In genomic region chr5:64869419-64869818, GRCh38 we compare ENCODE assay signal across 10 cellular contexts.
DNase-seq lines count a peak whose midpoint lies in the region; TF ChIP-seq lines count a peak whose summit lies in the region.
"Had no signal": no experiment of that assay in that cellular context is flagged by ENCODE, and none has a peak within 500 bp of the region (broad histone marks: within the 10 kb centered on the region; RNA-seq: fewer than 3 reads in every experiment).

No MANE protein-coding gene starts in this region.

- POLR2A ChIA-PET in RWPE1 (lab: Yijun Ruan, JAX; ENCODE audit: low non-redundant PET), result no interaction called here

- H3K4me1 Mint-ChIP-seq in stimulated activated naive CD8-positive, alpha-beta T cell treated with anti-CD3 and anti-CD28 coated beads, Interleukin-15, Interleukin-2, amounts not matched to agents 100 ng/mL and 50 ng/mL, for 24 hours (ENCODE audit: low read depth), result peaks cover 9% of the 10 kb centered on the region
- peaks cover 3% of the 10 kb centered on the region for H3K4me1 Mint-ChIP-seq in activated naive CD4-positive, alpha-beta T cell treated with anti-CD3 and anti-CD28 coated beads for 36 hours (ENCODE audit: low read depth)

- intact Hi-C loops in activated naive CD4-positive, alpha-beta T cell treated with anti-CD3 and anti-CD28 coated beads for 36 hours (cut with micrococcal nuclease), result no loop called here
- intact Hi-C loops in ascending aorta (cut with DNase I), result no loop called here
- intact Hi-C loops in spleen (cut with DNase I; ENCODE audit: low total_unique reads), result no loop called here

- H3K27ac ChIP-seq in RWPE1, result no peak overlapping the region
- H3K27ac ChIP-seq in ascending aorta, result no peak overlapping the region
- H3K27ac ChIP-seq in spleen, result no peak overlapping the region
- H3K27ac ChIP-seq: heart right ventricle, HL-60 had no signal

- TF ChIP-seq CTCF in RWPE1 (conservative IDR thresholded peaks at IDR 0.05; ENCODE audit: low read depth) (no peak), foreskin fibroblast (IDR thresholded peaks at IDR 0.05; ENCODE audit: low read depth, low read length) (no peak), ascending aorta (IDR thresholded peaks at IDR 0.05) (no peak), spleen (IDR thresholded peaks at IDR 0.05 in 8 of 11, conservative IDR thresholded peaks at IDR 0.05 in 3 of 11) (no peak)

- peak; percentile 14 for DNase-seq in NCI-H748 (lab: John Stamatoyannopoulos, UW; ENCODE audit: unreplicated experiment)
- DNase-seq in NCI-H748 treated with DMSO at 0.1 percent for 48 hours (lab: John Stamatoyannopoulos, UW), result no peak
- DNase-seq in RWPE1 (ENCODE audit: low spot score), result peak; percentile 46
- DNase-seq in foreskin fibroblast, result peak; percentile 70 to 85
- no peak for DNase-seq in activated naive CD4-positive, alpha-beta T cell treated with anti-CD3 and anti-CD28 coated beads for 36 hours
- DNase-seq in ascending aorta (ENCODE audit: low spot score in 2 of 2), result no peak
- no peak for DNase-seq in spleen
- DNase-seq: heart right ventricle had no signal

- peaks cover 5% of the 10 kb centered on the region for H3K36me3 Mint-ChIP-seq in stimulated activated naive CD8-positive, alpha-beta T cell treated with anti-CD3 and anti-CD28 coated beads, Interleukin-15, Interleukin-2, amounts not matched to agents 100 ng/mL and 50 ng/mL, for 24 hours (ENCODE audit: low read depth)
- H3K36me3 Mint-ChIP-seq in activated naive CD4-positive, alpha-beta T cell treated with anti-CD3 and anti-CD28 coated beads for 36 hours (ENCODE audit: low read depth), result no peaks in the 10 kb centered on the region

- H3K27me3 ChIP-seq in ascending aorta (no peaks in the 10 kb centered on the region), spleen (replicated peaks in 1 of 7) (no peaks in the 10 kb centered on the region)
- H3K27me3 ChIP-seq: heart right ventricle had no signal

- no peaks in the 10 kb centered on the region for H3K27me3 Mint-ChIP-seq in stimulated activated naive CD8-positive, alpha-beta T cell treated with anti-CD3 and anti-CD28 coated beads, Interleukin-15, Interleukin-2, amounts not matched to agents 100 ng/mL and 50 ng/mL, for 24 hours
- H3K27me3 Mint-ChIP-seq in activated naive CD4-positive, alpha-beta T cell treated with anti-CD3 and anti-CD28 coated beads for 36 hours (ENCODE audit: low read depth), result no peaks in the 10 kb centered on the region

- H3K4me3 Mint-ChIP-seq in stimulated activated naive CD8-positive, alpha-beta T cell treated with anti-CD3 and anti-CD28 coated beads, Interleukin-15, Interleukin-2, amounts not matched to agents 100 ng/mL and 50 ng/mL, for 24 hours, result no peak overlapping the region
- no peak overlapping the region for H3K4me3 Mint-ChIP-seq in activated naive CD4-positive, alpha-beta T cell treated with anti-CD3 and anti-CD28 coated beads for 36 hours

- H3K4me1 ChIP-seq in ascending aorta, result no peaks in the 10 kb centered on the region
- H3K4me1 ChIP-seq in spleen, result no peaks in the 10 kb centered on the region

- 89 to 95% (median 94%) methylated on average over 1 of the region's 1 CpG for WGBS in spleen, 5 donors

- H3K9me3 ChIP-seq in ascending aorta, result no peaks in the 10 kb centered on the region
- no peaks in the 10 kb centered on the region for H3K9me3 ChIP-seq in spleen
- H3K9me3 ChIP-seq: heart right ventricle had no signal

- no peak overlapping the region for H3K4me3 ChIP-seq in foreskin fibroblast (ENCODE audit: low read depth in 1 of 2, low read length in 2 of 2)
- no peak overlapping the region for H3K4me3 ChIP-seq in ascending aorta
- no peak overlapping the region for H3K4me3 ChIP-seq in spleen
- H3K4me3 ChIP-seq: heart right ventricle had no signal

- H3K36me3 ChIP-seq in ascending aorta, result no peaks in the 10 kb centered on the region
- H3K36me3 ChIP-seq in spleen, result peaks cover 0 to 4% (median 0%) of the 10 kb centered on the region in 6 donors
- H3K36me3 ChIP-seq: heart right ventricle had no signal

- CTCF ChIA-PET in RWPE1 (lab: Yijun Ruan, JAX), result no interaction called here
- CTCF ChIA-PET in activated naive CD4-positive, alpha-beta T cell treated with anti-CD3 and anti-CD28 coated beads for 36 hours (lab: Charles Lee), result interaction anchor here (0.6 kb wide), 1 partner anchor 575 kb away, joined by 3 read pairs; no protein-coding TSS in a partner anchor

- H3K27ac Mint-ChIP-seq in stimulated activated naive CD8-positive, alpha-beta T cell treated with anti-CD3 and anti-CD28 coated beads, Interleukin-15, Interleukin-2, amounts not matched to agents 100 ng/mL and 50 ng/mL, for 24 hours, result peak overlapping the region; percentile 66
- no peak overlapping the region for H3K27ac Mint-ChIP-seq in activated naive CD4-positive, alpha-beta T cell treated with anti-CD3 and anti-CD28 coated beads for 36 hours

- no peaks in the 10 kb centered on the region for H3K9me3 Mint-ChIP-seq in stimulated activated naive CD8-positive, alpha-beta T cell treated with anti-CD3 and anti-CD28 coated beads, Interleukin-15, Interleukin-2, amounts not matched to agents 100 ng/mL and 50 ng/mL, for 24 hours
- H3K9me3 Mint-ChIP-seq in activated naive CD4-positive, alpha-beta T cell treated with anti-CD3 and anti-CD28 coated beads for 36 hours, result no peaks in the 10 kb centered on the region

- no peak for TF ChIP-seq POLR2A in spleen (IDR thresholded peaks at IDR 0.05)

Comparison
In these comparisons a context has a peak if more than half of its experiments do, and no peak if none do; other contexts are left out.
1. DNase-seq: peak in NCI-H748 (single experiment), RWPE1 (single experiment) and foreskin fibroblast (2 of 2); none in NCI-H748 treated with DMSO at 0.1 percent for 48 hours (single experiment), activated naive CD4-positive, alpha-beta T cell treated with anti-CD3 and anti-CD28 coated beads for 36 hours (single experiment), ascending aorta (0 of 2) and spleen (single experiment).